24 cellular contexts compared by ENCODE assay signal in the genomic region with DNA sequence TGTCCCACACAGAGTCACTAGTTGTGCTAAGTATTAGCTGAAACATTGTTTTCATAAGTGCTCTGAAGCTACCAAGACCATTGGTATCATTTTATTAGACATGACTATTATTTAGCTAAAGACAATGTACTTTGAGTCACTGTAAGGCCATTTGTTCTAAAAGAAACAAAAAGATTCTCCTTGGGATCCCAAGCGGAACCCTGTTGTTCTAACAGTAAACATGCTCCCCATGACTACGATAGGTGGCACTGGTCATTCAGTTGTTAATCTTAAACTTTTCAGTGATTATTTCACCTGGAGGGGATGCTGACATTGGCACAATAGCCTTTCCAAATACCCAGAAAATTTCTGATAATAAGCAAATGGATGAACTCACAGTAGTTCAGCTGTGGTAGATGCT.
"Had no signal": no experiment of that assay in that cellular context is flagged by ENCODE, and none has a peak within 500 bp of the region (broad histone marks: within the 10 kb centered on the region; RNA-seq: fewer than 3 reads in every experiment).

No MANE protein-coding gene starts in this region.

- H3K27me3 Mint-ChIP-seq: activated naive CD8-positive, alpha-beta T cell treated with anti-CD3 and anti-CD28 coated beads, Interleukin-2, amount 50 U/mL, for 24 hours; activated T-cell treated with anti-CD3 and anti-CD28 coated beads, Interleukin-2, amount 50 U/mL, for 24 hours; T-helper 17 cell had no signal

- H3K9me3 ChIP-seq: ascending aorta, body of pancreas had no signal

- H3K4me1 ChIP-seq: body of pancreas had no signal

- H3K4me3 ChIP-seq: ascending aorta, body of pancreas had no signal

- H3K9me3 Mint-ChIP-seq: WTC11 had no signal

- H3K27me3 ChIP-seq: ascending aorta, body of pancreas had no signal

- H3K27ac ChIP-seq: ascending aorta, body of pancreas had no signal

- H3K27ac Mint-ChIP-seq: activated naive CD4-positive, alpha-beta T cell treated with anti-CD3 and anti-CD28 coated beads, Interleukin-2, amount 50 U/mL, for 72 hours; activated naive CD8-positive, alpha-beta T cell treated with anti-CD3 and anti-CD28 coated beads, Interleukin-2, amount 50 U/mL, for 24 hours; activated T-cell treated with anti-CD3 and anti-CD28 coated beads, Interleukin-2, amount 50 U/mL, for 24 hours; activated T-helper 1 cell treated with anti-CD3 and anti-CD28 coated beads, Interleukin-12 subunit alpha, Interleukin-12 subunit beta, Interleukin-2, Interleukin-4 antibody, amounts not matched to agents 30 ng/mL and 10 ng/mL and 1 ng/mL, durations not matched to agents 14 hours and 24 hours and 36 hours; T-helper 17 cell had no signal

- H3K4me3 Mint-ChIP-seq: activated CD8-positive, alpha-beta memory T cell treated with anti-CD3 and anti-CD28 coated beads, Interleukin-2, amount 10 ng/mL, durations not matched to agents 7 days and 5 days; activated naive CD8-positive, alpha-beta T cell treated with anti-CD3 and anti-CD28 coated beads, Interleukin-2, amount 50 U/mL, for 24 hours; activated T-cell treated with anti-CD3 and anti-CD28 coated beads, Interleukin-2, amount 50 U/mL, for 24 hours; activated T-helper 1 cell treated with anti-CD3 and anti-CD28 coated beads, Interleukin-12 subunit alpha, Interleukin-12 subunit beta, Interleukin-2, Interleukin-4 antibody, amounts not matched to agents 30 ng/mL and 10 ng/mL and 1 ng/mL, durations not matched to agents 14 hours and 24 hours and 36 hours; T-helper 17 cell; WTC11 had no signal

- DNase-seq: activated CD4-positive, alpha-beta T cell treated with anti-CD3 and anti-CD28 coated beads for 48 hours; activated CD4-positive, alpha-beta T cell treated with anti-CD3 and anti-CD28 coated beads, Interleukin-2, amount 50 U/mL, for 48 hours; activated CD4-positive, CD25-positive, alpha-beta regulatory T cell treated with anti-CD3 and anti-CD28 coated beads, Interleukin-2, amount 50 U/mL, for 72 hours; activated CD8-positive, alpha-beta memory T cell treated with anti-CD3 and anti-CD28 coated beads, Interleukin-2, amount 10 ng/mL, durations not matched to agents 7 days and 5 days; activated effector memory CD4-positive, alpha-beta T cell treated with Interleukin-2 at 50 U/mL for 16 hours; activated naive CD4-positive, alpha-beta T cell treated with Interleukin-2 at 50 U/mL for 16 hours; activated naive CD8-positive, alpha-beta T cell treated with anti-CD3 and anti-CD28 coated beads, Interleukin-2, amount 50 U/mL, for 24 hours; activated T-cell treated with anti-CD3 and anti-CD28 coated beads, Interleukin-2, amount 50 U/mL, for 24 hours; amniotic stem cell; body of pancreas; NCI-H1048; NCI-H146; NCI-H187 treated with DMSO at 0.1 percent for 48 hours; NCI-H2081 treated with DMSO at 0.1 percent for 48 hours; NCI-H446; NCI-H524; PC-3; SHP77 treated with DMSO at 0.1 percent for 48 hours; T-helper 17 cell; T-helper 9 cell had no signal

- H3K36me3 Mint-ChIP-seq: WTC11 had no signal
